ENCODE assay signal across 1 cellular context in the genomic region with DNA sequence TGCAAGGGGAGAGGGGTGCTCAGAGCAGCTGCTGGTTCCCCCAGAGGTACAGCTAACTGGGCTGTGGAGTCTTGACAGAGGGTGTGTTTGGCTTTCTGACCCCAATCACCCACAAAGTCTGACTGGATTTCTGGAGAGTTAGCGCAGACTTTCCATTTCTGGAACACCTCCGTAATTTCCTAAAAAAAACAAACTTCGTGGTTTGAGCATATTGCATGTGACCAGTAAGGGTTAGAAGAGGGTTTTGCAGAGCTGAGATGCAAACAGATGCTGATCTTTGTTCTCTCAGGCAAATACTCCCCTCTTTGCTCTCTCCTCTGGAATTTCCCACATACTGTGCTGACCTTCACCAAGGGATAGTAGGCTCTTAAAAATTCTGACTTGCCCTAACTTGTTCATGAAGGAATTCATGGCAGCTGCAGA.
TF ChIP-seq lines count a peak whose summit lies in the region.

No MANE protein-coding gene starts in this region.

TF ChIP-seq in IMR-90, 13 proteins besides CTCF, POLR2A, EP300 and RAD21 (continued from another document):
- TF ChIP-seq ELK1 (IDR thresholded peaks at IDR 0.05; ENCODE audit: borderline replicate concordance, low read depth, low read length), result no peak
- no peak for TF ChIP-seq SMC3 (IDR thresholded peaks at IDR 0.05; ENCODE audit: low read depth, low read length)
- TF ChIP-seq MAFK (IDR thresholded peaks at IDR 0.05; ENCODE audit: low read depth, low read length), result no peak
